8 cellular contexts compared by ENCODE assay signal in genomic region chr11:64007160-64007628, GRCh38. TPM values are rescaled to one million over a fixed set of nuclear protein-coding genes. Genes with fewer than 3 reads are reported as not detected.
DNase-seq lines count a peak whose midpoint lies in the region; ATAC-seq, FAIRE-seq and TF ChIP-seq lines count a peak whose summit lies in the region.

No MANE protein-coding gene starts in this region.

- no peaks in the 10 kb centered on the region for H3K36me3 Mint-ChIP-seq in activated T-cell treated with anti-CD3 and anti-CD28 coated beads, Interleukin-2, amount 50 U/mL, for 4 hours (ENCODE audit: insufficient read depth)

- peak overlapping the region; percentile 67 for H3K4me3 Mint-ChIP-seq in activated T-cell treated with anti-CD3 and anti-CD28 coated beads, Interleukin-2, amount 50 U/mL, for 4 hours

- peaks cover 28% of the 10 kb centered on the region for H3K27me3 Mint-ChIP-seq in activated T-cell treated with anti-CD3 and anti-CD28 coated beads, Interleukin-2, amount 50 U/mL, for 4 hours (ENCODE audit: low read depth)

- peak overlapping the region; percentile 73 for H3K4me3 ChIP-seq in adipocyte (ENCODE audit: low read length)
- peak overlapping the region; percentile 23 to 31 for H3K4me3 ChIP-seq in kidney (ENCODE audit: low read length in 2 of 2)

- ATAC-seq in activated T-cell treated with anti-CD3 and anti-CD28 coated beads, Interleukin-2, amount 50 U/mL, for 4 hours, result peak in 1 of 2 donors; percentile 13
- no peak for ATAC-seq in GM19452 (IDR thresholded peaks at IDR 0.05; ENCODE audit: unreplicated experiment)

- H3K4me1 Mint-ChIP-seq in activated T-cell treated with anti-CD3 and anti-CD28 coated beads, Interleukin-2, amount 50 U/mL, for 4 hours (ENCODE audit: low read depth), result peaks cover 11% of the 10 kb centered on the region

- H3K9me3 Mint-ChIP-seq in activated T-cell treated with anti-CD3 and anti-CD28 coated beads, Interleukin-2, amount 50 U/mL, for 4 hours, result no peaks in the 10 kb centered on the region

- no peak for DNase-seq in activated T-cell treated with anti-CD3 and anti-CD28 coated beads, Interleukin-2, amount 50 U/mL, for 4 hours
- DNase-seq in activated T-cell treated with anti-CD3 and anti-CD28 coated beads, Interleukin-2, amount 50 U/mL, for 48 hours, result no peak
- DNase-seq in adipocyte (ENCODE audit: low read depth) (peak; percentile 54), kidney (peak; percentile 79), urothelium cell line (ENCODE audit: low spot score) (no peak), UCSD-AML1 (lab: John Stamatoyannopoulos, UW; ENCODE audit: unreplicated experiment) (no peak)

- peak overlapping the region; percentile 72 for H3K9ac ChIP-seq in adipocyte (ENCODE audit: low read length)
- H3K9ac ChIP-seq in kidney (ENCODE audit: low read length in 2 of 2), result peak overlapping the region in 1 of 2 donors; percentile 17

- FAIRE-seq in kidney (lab: Jason Lieb, UNC) (no peak), urothelium cell line (lab: Jason Lieb, UNC) (no peak)

- no peaks in the 10 kb centered on the region for H3K36me3 ChIP-seq in adipocyte (ENCODE audit: control insufficient read depth, insufficient read depth, low read length, severe bottlenecking)
- H3K36me3 ChIP-seq in kidney (ENCODE audit: control insufficient read depth in 1 of 2, insufficient read depth in 2 of 2, low read length in 2 of 2), result no peaks in the 10 kb centered on the region

- peak overlapping the region; percentile 45 to 69 for H3K27ac ChIP-seq in kidney (ENCODE audit: low read depth in 2 of 2, low read length in 2 of 2)
- peak overlapping the region; percentile 20 for H3K27ac ChIP-seq in temporal lobe (ENCODE audit: low read depth, low read length)

- intact Hi-C loops in kidney (cut with DNase I), result no loop called here

- no peaks in the 10 kb centered on the region for H3K9me3 ChIP-seq in adipocyte (ENCODE audit: control insufficient read depth, low read length)
- H3K9me3 ChIP-seq in kidney (ENCODE audit: control insufficient read depth in 1 of 2, low read length in 2 of 2), result no peaks in the 10 kb centered on the region

- H3K4me1 ChIP-seq in adipocyte (ENCODE audit: control insufficient read depth, insufficient read depth, low read length) (peaks cover 12% of the 10 kb centered on the region), kidney (ENCODE audit: control insufficient read depth in 1 of 2, insufficient read depth in 1 of 2, low read depth in 1 of 2, low read length in 2 of 2) (peaks cover 8 to 35% of the 10 kb centered on the region in 2 donors)

- no peaks in the 10 kb centered on the region for H3K27me3 ChIP-seq in adipocyte (replicated peaks; ENCODE audit: control insufficient read depth, insufficient read depth, low read length)

- TF ChIP-seq CTCF in kidney (IDR thresholded peaks at IDR 0.05; ENCODE audit: borderline replicate concordance, extremely low read depth, insufficient read depth), result no peak

RNA-seq across cellular contexts. Expression of gene OTUB1, which starts 21.0 kb away (rescaled TPM):
- 100 to 1,000 TPM in 2 of 3 donors, 10 to 100 TPM in 1; 98.0 to 103 (median 101) TPM for total RNA-seq in activated T-cell treated with anti-CD3 and anti-CD28 coated beads, Interleukin-2, amount 50 U/mL, for 4 hours
- total RNA-seq in kidney, result 69.0 TPM
- polyA plus RNA-seq in kidney (ENCODE audit: insufficient read depth, low read depth, low replicate concordance), result 118 TPM
- 34.9 TPM for total RNA-seq in temporal lobe

RNA-seq across cellular contexts. Expression of gene FLRT1, which starts 28.5 kb away (rescaled TPM):
- not detected for total RNA-seq in activated T-cell treated with anti-CD3 and anti-CD28 coated beads, Interleukin-2, amount 50 U/mL, for 4 hours
- 0.66 TPM for total RNA-seq in kidney
- 1.5 TPM for polyA plus RNA-seq in kidney (ENCODE audit: insufficient read depth, low read depth, low replicate concordance)
- total RNA-seq in temporal lobe, result 7.6 TPM

RNA-seq across cellular contexts. Expression of gene COX8A, which starts 32.8 kb away (rescaled TPM):
- 100 to 1,000 TPM; 315 to 320 (median 319) TPM for total RNA-seq in activated T-cell treated with anti-CD3 and anti-CD28 coated beads, Interleukin-2, amount 50 U/mL, for 4 hours
- total RNA-seq in kidney, result 320 TPM
- 2,092 TPM for polyA plus RNA-seq in kidney (ENCODE audit: insufficient read depth, low read depth, low replicate concordance)
- total RNA-seq in temporal lobe, result 208 TPM

Comparison
In these comparisons a context has a peak if more than half of its experiments do, and no peak if none do; other contexts are left out.
1. DNase-seq: peak in adipocyte (single experiment) and kidney (single experiment); none in activated T-cell treated with anti-CD3 and anti-CD28 coated beads, Interleukin-2, amount 50 U/mL, for 4 hours (single experiment), activated T-cell treated with anti-CD3 and anti-CD28 coated beads, Interleukin-2, amount 50 U/mL, for 48 hours (0 of 2), urothelium cell line (single experiment) and UCSD-AML1 (single experiment).